ENCODE assay signal across 2 cellular contexts in the genomic region with DNA sequence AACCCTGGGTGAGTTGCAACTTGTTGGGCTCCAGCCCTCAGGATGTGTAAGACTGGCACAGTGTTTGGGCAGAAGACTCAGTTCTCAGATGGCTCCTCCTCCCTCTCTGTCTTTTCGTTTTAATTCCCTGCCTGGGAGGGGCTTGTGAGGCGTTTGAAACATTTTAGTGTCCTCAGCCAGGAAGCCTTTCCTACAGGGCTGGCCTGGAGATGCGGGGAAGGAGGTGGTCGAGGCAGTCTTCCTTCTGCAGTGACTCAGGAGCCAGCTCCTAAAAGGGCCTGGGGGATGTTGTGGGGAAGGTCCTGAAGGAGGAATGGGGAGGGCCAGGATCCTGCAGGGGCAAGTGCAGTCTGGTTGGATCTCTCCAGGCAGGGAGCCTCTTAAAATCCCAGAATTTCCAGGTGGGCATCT.
TF ChIP-seq lines count a peak whose summit lies in the region.

No MANE protein-coding gene starts in this region.

TF ChIP-seq in GM23338, 12 proteins besides CTCF, POLR2A, EP300 and RAD21 (continued from another document):
- TF ChIP-seq, protein P1, sequence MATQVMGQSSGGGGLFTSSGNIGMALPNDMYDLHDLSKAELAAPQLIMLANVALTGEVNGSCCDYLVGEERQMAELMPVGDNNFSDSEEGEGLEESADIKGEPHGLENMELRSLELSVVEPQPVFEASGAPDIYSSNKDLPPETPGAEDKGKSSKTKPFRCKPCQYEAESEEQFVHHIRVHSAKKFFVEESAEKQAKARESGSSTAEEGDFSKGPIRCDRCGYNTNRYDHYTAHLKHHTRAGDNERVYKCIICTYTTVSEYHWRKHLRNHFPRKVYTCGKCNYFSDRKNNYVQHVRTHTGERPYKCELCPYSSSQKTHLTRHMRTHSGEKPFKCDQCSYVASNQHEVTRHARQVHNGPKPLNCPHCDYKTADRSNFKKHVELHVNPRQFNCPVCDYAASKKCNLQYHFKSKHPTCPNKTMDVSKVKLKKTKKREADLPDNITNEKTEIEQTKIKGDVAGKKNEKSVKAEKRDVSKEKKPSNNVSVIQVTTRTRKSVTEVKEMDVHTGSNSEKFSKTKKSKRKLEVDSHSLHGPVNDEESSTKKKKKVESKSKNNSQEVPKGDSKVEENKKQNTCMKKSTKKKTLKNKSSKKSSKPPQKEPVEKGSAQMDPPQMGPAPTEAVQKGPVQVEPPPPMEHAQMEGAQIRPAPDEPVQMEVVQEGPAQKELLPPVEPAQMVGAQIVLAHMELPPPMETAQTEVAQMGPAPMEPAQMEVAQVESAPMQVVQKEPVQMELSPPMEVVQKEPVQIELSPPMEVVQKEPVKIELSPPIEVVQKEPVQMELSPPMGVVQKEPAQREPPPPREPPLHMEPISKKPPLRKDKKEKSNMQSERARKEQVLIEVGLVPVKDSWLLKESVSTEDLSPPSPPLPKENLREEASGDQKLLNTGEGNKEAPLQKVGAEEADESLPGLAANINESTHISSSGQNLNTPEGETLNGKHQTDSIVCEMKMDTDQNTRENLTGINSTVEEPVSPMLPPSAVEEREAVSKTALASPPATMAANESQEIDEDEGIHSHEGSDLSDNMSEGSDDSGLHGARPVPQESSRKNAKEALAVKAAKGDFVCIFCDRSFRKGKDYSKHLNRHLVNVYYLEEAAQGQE (IDR thresholded peaks at IDR 0.05; ENCODE audit: unreplicated experiment): no peak

TF ChIP-seq in WTC11, 78 proteins besides CTCF, POLR2A, EP300 and RAD21 (continued from another document):
- TF ChIP-seq, protein P2, sequence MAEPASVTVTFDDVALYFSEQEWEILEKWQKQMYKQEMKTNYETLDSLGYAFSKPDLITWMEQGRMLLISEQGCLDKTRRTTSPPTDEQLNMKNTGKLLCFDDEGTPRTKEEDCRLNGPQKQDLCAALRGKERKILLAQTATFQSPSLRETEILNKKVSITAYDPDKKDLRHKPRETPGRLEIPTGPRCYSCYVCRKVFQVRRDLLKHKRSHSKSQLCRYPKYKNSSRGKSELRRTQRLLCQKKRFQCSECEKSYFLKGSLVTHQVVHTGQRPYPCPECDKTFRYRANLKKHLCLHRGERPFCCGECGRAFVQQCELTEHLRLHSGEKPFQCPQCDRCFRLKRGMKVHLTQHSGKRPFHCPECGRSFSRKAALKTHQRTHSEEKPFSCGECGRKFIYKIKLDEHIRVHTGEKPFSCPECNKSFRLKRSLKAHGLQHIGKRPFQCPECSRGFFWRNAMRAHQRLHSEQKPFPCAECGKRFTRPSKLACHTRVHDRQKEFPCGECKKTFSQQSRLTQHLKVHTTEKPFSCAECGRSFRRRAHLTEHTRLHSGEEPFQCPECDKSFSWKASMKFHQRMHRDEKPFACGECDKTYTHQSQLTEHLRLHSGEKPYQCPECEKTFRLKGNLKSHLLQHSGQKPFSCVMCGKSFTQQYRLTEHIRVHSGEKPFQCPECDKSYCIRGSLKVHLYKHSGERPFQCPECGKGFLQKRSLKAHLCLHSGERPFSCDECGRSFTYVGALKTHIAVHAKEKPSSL (CRISPR knock-in tag; conservative IDR thresholded peaks at IDR 0.05): no peak
- TF ChIP-seq, protein P3, sequence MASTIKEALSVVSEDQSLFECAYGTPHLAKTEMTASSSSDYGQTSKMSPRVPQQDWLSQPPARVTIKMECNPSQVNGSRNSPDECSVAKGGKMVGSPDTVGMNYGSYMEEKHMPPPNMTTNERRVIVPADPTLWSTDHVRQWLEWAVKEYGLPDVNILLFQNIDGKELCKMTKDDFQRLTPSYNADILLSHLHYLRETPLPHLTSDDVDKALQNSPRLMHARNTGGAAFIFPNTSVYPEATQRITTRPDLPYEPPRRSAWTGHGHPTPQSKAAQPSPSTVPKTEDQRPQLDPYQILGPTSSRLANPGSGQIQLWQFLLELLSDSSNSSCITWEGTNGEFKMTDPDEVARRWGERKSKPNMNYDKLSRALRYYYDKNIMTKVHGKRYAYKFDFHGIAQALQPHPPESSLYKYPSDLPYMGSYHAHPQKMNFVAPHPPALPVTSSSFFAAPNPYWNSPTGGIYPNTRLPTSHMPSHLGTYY (CRISPR knock-in tag; IDR thresholded peaks at IDR 0.05): no peak
- no peak for TF ChIP-seq ZNF396 (CRISPR knock-in tag; IDR thresholded peaks at IDR 0.05; ENCODE audit: borderline replicate concordance)
- TF ChIP-seq, protein P4, sequence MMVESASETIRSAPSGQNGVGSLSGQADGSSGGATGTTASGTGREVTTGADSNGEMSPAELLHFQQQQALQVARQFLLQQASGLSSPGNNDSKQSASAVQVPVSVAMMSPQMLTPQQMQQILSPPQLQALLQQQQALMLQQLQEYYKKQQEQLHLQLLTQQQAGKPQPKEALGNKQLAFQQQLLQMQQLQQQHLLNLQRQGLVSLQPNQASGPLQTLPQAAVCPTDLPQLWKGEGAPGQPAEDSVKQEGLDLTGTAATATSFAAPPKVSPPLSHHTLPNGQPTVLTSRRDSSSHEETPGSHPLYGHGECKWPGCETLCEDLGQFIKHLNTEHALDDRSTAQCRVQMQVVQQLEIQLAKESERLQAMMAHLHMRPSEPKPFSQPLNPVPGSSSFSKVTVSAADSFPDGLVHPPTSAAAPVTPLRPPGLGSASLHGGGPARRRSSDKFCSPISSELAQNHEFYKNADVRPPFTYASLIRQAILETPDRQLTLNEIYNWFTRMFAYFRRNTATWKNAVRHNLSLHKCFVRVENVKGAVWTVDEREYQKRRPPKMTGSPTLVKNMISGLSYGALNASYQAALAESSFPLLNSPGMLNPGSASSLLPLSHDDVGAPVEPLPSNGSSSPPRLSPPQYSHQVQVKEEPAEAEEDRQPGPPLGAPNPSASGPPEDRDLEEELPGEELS (CRISPR knock-in tag; IDR thresholded peaks at IDR 0.05): no peak
